Comparison of ENCODE assay signal across 8 cellular contexts in genomic region chr1:243254233-243254926, GRCh38. TPM values are rescaled to one million over a fixed set of nuclear protein-coding genes. Genes with fewer than 3 reads are reported as not detected.
DNase-seq lines count a peak whose midpoint lies in the region; ATAC-seq lines count a peak whose summit lies in the region.

No MANE protein-coding gene starts in this region.

- intact Hi-C loops in activated naive CD4-positive, alpha-beta T cell treated with anti-CD3 and anti-CD28 coated beads for 36 hours (cut with micrococcal nuclease): loop anchor here (1.0 to 10.0 kb wide), 4 partner anchors 74 to 1720 kb away; partner anchors contain the start of gene COX20

- DNase-seq in C1 segment of cervical spinal cord (lab: John Stamatoyannopoulos, UW) (peak in 12 of 14 donors; percentile 53 to 86 (median 66)), RPMI7951 (ENCODE audit: low read depth) (peak; percentile 76), germinal center (ENCODE audit: low spot score) (peak; percentile 64), occipital lobe (lab: John Stamatoyannopoulos, UW) (peak; percentile 69)
- peak; percentile 74 for DNase-seq in activated naive CD4-positive, alpha-beta T cell treated with anti-CD3 and anti-CD28 coated beads for 36 hours

- H3K27ac ChIP-seq in HUES64 (ENCODE audit: low read depth, low read length) (peak overlapping the region; percentile 88), thymus (ENCODE audit: low read depth) (peak overlapping the region; percentile 96)

- peak overlapping the region; percentile 90 for H3K9ac ChIP-seq in HUES64 (ENCODE audit: low read depth, low read length)

- WGBS in HUES64: under 1% methylated on average over 50 of the region's 50 CpGs
- under 1% methylated on average over 50 of the region's 50 CpGs for WGBS in thymus

- H3K4me3 ChIP-seq in HUES64 (ENCODE audit: low read length) (peak overlapping the region; percentile 88), thymus (ENCODE audit: low read length) (peak overlapping the region; percentile 82)

- H3K27me3 ChIP-seq in HUES64 (ENCODE audit: insufficient read depth, low read length): no peaks in the 10 kb centered on the region
- H3K27me3 ChIP-seq in thymus (ENCODE audit: control insufficient read depth, insufficient read depth): no peaks in the 10 kb centered on the region

- peaks cover 29% of the 10 kb centered on the region for H3K4me1 Mint-ChIP-seq in activated naive CD4-positive, alpha-beta T cell treated with anti-CD3 and anti-CD28 coated beads for 36 hours (ENCODE audit: low read depth)

- H3K27me3 Mint-ChIP-seq in activated naive CD4-positive, alpha-beta T cell treated with anti-CD3 and anti-CD28 coated beads for 36 hours (ENCODE audit: low read depth): no peaks in the 10 kb centered on the region

- H3K36me3 ChIP-seq in HUES64 (ENCODE audit: insufficient read depth, low read length) (no peaks in the 10 kb centered on the region), thymus (ENCODE audit: control insufficient read depth, insufficient read depth) (no peaks in the 10 kb centered on the region)

- peak; percentile 14 for ATAC-seq in GM19463 (IDR thresholded peaks at IDR 0.05; ENCODE audit: unreplicated experiment)

- H3K4me1 ChIP-seq in HUES64 (ENCODE audit: insufficient read depth, low read length): peaks cover 46% of the 10 kb centered on the region
- H3K4me1 ChIP-seq in thymus (ENCODE audit: control insufficient read depth, insufficient read depth, low read length): peaks cover 9% of the 10 kb centered on the region

- H3K4me3 Mint-ChIP-seq in activated naive CD4-positive, alpha-beta T cell treated with anti-CD3 and anti-CD28 coated beads for 36 hours: peak overlapping the region; percentile 99

- H3K9me3 ChIP-seq in HUES64 (ENCODE audit: insufficient read depth, low read depth, low read length) (no peaks in the 10 kb centered on the region), thymus (ENCODE audit: control insufficient read depth) (no peaks in the 10 kb centered on the region)

- no peaks in the 10 kb centered on the region for H3K9me3 Mint-ChIP-seq in activated naive CD4-positive, alpha-beta T cell treated with anti-CD3 and anti-CD28 coated beads for 36 hours

- peaks cover 2% of the 10 kb centered on the region for H3K36me3 Mint-ChIP-seq in activated naive CD4-positive, alpha-beta T cell treated with anti-CD3 and anti-CD28 coated beads for 36 hours (ENCODE audit: low read depth)

- H3K27ac Mint-ChIP-seq in activated naive CD4-positive, alpha-beta T cell treated with anti-CD3 and anti-CD28 coated beads for 36 hours: peak overlapping the region; percentile 99

- CTCF ChIA-PET in activated naive CD4-positive, alpha-beta T cell treated with anti-CD3 and anti-CD28 coated beads for 36 hours (lab: Charles Lee): interaction anchor here (0.7 kb wide), 1 partner anchor 17 kb away, joined by 3 read pairs; no protein-coding TSS in a partner anchor

RNA-seq across cellular contexts. Expression of gene CEP170, which starts 0.7 kb away (rescaled TPM):
- 48.2 TPM for polyA plus RNA-seq in HUES64 (2013, experiment 1 of 2)
- polyA plus RNA-seq in HUES64 (2013, experiment 2 of 2): 49.6 TPM
- 65.4 and 66.0 TPM in 2 replicates for total RNA-seq in RPMI7951 (2014; rRNA removed; shearing (Covaris generic))
- total RNA-seq in activated naive CD4-positive, alpha-beta T cell treated with anti-CD3 and anti-CD28 coated beads for 36 hours: 10 to 100 TPM; 52.9 to 53.0 TPM
- 571 TPM for total RNA-seq in occipital lobe
- polyA plus RNA-seq in thymus: 40.8 TPM

RNA-seq across cellular contexts. Expression of gene SDCCAG8, which starts 1.5 kb away (rescaled TPM):
- 5.9 TPM for polyA plus RNA-seq in HUES64 (2013, experiment 1 of 2)
- 8.8 TPM for polyA plus RNA-seq in HUES64 (2013, experiment 2 of 2)
- 12.5 and 16.6 TPM in 2 replicates for total RNA-seq in RPMI7951 (2014; rRNA removed; shearing (Covaris generic))
- total RNA-seq in activated naive CD4-positive, alpha-beta T cell treated with anti-CD3 and anti-CD28 coated beads for 36 hours: 10 to 100 TPM; 24.5 to 29.9 TPM
- total RNA-seq in occipital lobe: 105 TPM
- polyA plus RNA-seq in thymus: 44.2 TPM

Comparison
In these comparisons a context has a peak if more than half of its experiments do, and no peak if none do; other contexts are left out.
1. Peak in every context shown above with its lines: DNase-seq, ATAC-seq, H3K4me3 ChIP-seq and H3K27ac ChIP-seq.